ENCODE assay signal across 8 cellular contexts in the genomic region with DNA sequence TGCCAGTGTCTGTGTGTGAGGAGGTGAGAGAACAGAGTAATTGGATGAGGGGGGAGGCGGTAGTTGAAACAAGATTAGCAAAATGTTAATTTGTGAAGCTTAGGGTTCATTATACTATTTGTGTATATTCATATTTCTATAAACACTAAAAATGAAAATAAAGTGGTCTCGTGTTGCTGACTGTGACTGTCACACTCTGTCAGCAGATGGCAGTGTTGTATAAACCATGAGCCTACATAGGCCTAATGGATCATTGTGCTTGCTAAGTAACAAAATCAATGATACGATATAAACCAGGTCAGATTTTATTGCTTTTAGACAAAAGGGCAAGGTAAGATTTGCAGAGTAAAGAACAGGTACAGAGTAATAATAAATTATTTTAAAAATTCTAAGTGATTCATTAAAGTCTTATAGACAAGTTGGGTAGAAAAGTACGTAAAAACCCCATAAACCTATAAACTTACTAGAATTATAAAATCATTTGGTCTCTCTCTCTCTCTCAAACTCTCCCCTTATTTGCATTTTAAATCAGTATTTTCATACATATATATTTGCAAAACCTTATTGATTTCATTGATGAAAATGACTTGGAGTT.
DNase-seq lines count a peak whose midpoint lies in the region; ATAC-seq and TF ChIP-seq lines count a peak whose summit lies in the region.

No MANE protein-coding gene starts in this region.

- H3K4me3 ChIP-seq in thyroid gland (replicated peaks in 1 of 3): no peak overlapping the region

- intact Hi-C loops in thyroid gland (cut with DNase I): no loop called here

- no peaks in the 10 kb centered on the region for H3K4me1 ChIP-seq in thyroid gland

- no peaks in the 10 kb centered on the region for H3K9me3 Mint-ChIP-seq in activated CD8-positive, alpha-beta memory T cell treated with anti-CD3 and anti-CD28 coated beads, Interleukin-2, amount 10 ng/mL, durations not matched to agents 7 days and 5 days (ENCODE audit: low read depth)
- peaks cover 34% of the 10 kb centered on the region for H3K9me3 Mint-ChIP-seq in mesothelial cell of epicardium

- DNase-seq in activated CD8-positive, alpha-beta memory T cell treated with anti-CD3 and anti-CD28 coated beads, Interleukin-2, amount 10 ng/mL, durations not matched to agents 7 days and 5 days: peak; percentile 60
- DNase-seq in activated CD8-positive, alpha-beta memory T cell treated with anti-CD3 and anti-CD28 coated beads, Interleukin-2, amount 50 U/mL, for 48 hours: no peak
- DNase-seq in NCI-H1694 (lab: John Stamatoyannopoulos, UW) (peak; percentile 41), mesothelial cell of epicardium (ENCODE audit: low spot score in 2 of 2, unreplicated experiment in 2 of 2) (no peak), thyroid gland (peak; percentile 29 to 40)
- peak; percentile 11 for DNase-seq in effector CD8-positive, alpha-beta T cell (lab: John Stamatoyannopoulos, UW)

- no peak overlapping the region for H3K27ac Mint-ChIP-seq in activated CD8-positive, alpha-beta memory T cell treated with anti-CD3 and anti-CD28 coated beads, Interleukin-2, amount 10 ng/mL, durations not matched to agents 7 days and 5 days
- H3K27ac Mint-ChIP-seq in mesothelial cell of epicardium: no peak overlapping the region

- WGBS in thyroid gland, 2 donors: 27 to 28% methylated on average over 4 of the region's 4 CpGs

- no peaks in the 10 kb centered on the region for H3K4me1 Mint-ChIP-seq in activated CD8-positive, alpha-beta memory T cell treated with anti-CD3 and anti-CD28 coated beads, Interleukin-2, amount 10 ng/mL, durations not matched to agents 7 days and 5 days
- H3K4me1 Mint-ChIP-seq in mesothelial cell of epicardium: no peaks in the 10 kb centered on the region

- no peaks in the 10 kb centered on the region for H3K27me3 ChIP-seq in thyroid gland

- ATAC-seq in activated CD8-positive, alpha-beta memory T cell treated with anti-CD3 and anti-CD28 coated beads, Interleukin-2, amount 10 ng/mL, durations not matched to agents 7 days and 5 days: peak; percentile 64
- no peak for ATAC-seq in GM21367 (IDR thresholded peaks at IDR 0.05; ENCODE audit: unreplicated experiment)

- peak; percentile 85 for TF ChIP-seq CTCF in VCaP (conservative IDR thresholded peaks at IDR 0.05)
- peak; percentile 35 for TF ChIP-seq CTCF in mesothelial cell of epicardium (IDR thresholded peaks at IDR 0.05; ENCODE audit: unreplicated experiment)
- peak; percentile 44 to 83 (median 77) for TF ChIP-seq CTCF in thyroid gland (IDR thresholded peaks at IDR 0.05)

- CTCF ChIA-PET in activated CD8-positive, alpha-beta memory T cell treated with anti-CD3 and anti-CD28 coated beads, Interleukin-2, amount 10 ng/mL, durations not matched to agents 7 days and 5 days (lab: Charles Lee): interaction anchor here (0.7 to 1.4 kb wide), 5 partner anchors 11 to 281 kb away, joined by 3 to 5 read pairs (median 3); no protein-coding TSS in a partner anchor

- no peaks in the 10 kb centered on the region for H3K36me3 Mint-ChIP-seq in activated CD8-positive, alpha-beta memory T cell treated with anti-CD3 and anti-CD28 coated beads, Interleukin-2, amount 10 ng/mL, durations not matched to agents 7 days and 5 days
- H3K36me3 Mint-ChIP-seq in mesothelial cell of epicardium: no peaks in the 10 kb centered on the region

- H3K27ac ChIP-seq in VCaP (no peak overlapping the region), thyroid gland (no peak overlapping the region)

- H3K36me3 ChIP-seq in thyroid gland: no peaks in the 10 kb centered on the region

- no peaks in the 10 kb centered on the region for H3K9me3 ChIP-seq in thyroid gland

- no peak for TF ChIP-seq POLR2A in thyroid gland (IDR thresholded peaks at IDR 0.05)

- peaks cover 47% of the 10 kb centered on the region for H3K27me3 Mint-ChIP-seq in activated CD8-positive, alpha-beta memory T cell treated with anti-CD3 and anti-CD28 coated beads, Interleukin-2, amount 10 ng/mL, durations not matched to agents 7 days and 5 days
- H3K27me3 Mint-ChIP-seq in mesothelial cell of epicardium (ENCODE audit: low read depth): no peaks in the 10 kb centered on the region

- H3K4me3 Mint-ChIP-seq in activated CD8-positive, alpha-beta memory T cell treated with anti-CD3 and anti-CD28 coated beads, Interleukin-2, amount 10 ng/mL, durations not matched to agents 7 days and 5 days: no peak overlapping the region
- no peak overlapping the region for H3K4me3 Mint-ChIP-seq in mesothelial cell of epicardium

Comparison
In these comparisons a context has a peak if more than half of its experiments do, and no peak if none do; other contexts are left out.
1. DNase-seq: peak in activated CD8-positive, alpha-beta memory T cell treated with anti-CD3 and anti-CD28 coated beads, Interleukin-2, amount 10 ng/mL, durations not matched to agents 7 days and 5 days (single experiment), NCI-H1694 (single experiment), effector CD8-positive, alpha-beta T cell (single experiment) and thyroid gland (2 of 2); none in activated CD8-positive, alpha-beta memory T cell treated with anti-CD3 and anti-CD28 coated beads, Interleukin-2, amount 50 U/mL, for 48 hours (single experiment) and mesothelial cell of epicardium (0 of 2).
2. CTCF ChIP-seq: peak in every context shown above with its lines; median percentile 85 in VCaP; 77 in thyroid gland; 35 in mesothelial cell of epicardium.